ENCODE assay signal across 11 cellular contexts in genomic region chr1:46694676-46695075, GRCh38. TPM values are rescaled to one million over a fixed set of nuclear protein-coding genes. Genes with fewer than 3 reads are reported as not detected.
"Had no signal": no experiment of that assay in that cellular context is flagged by ENCODE, and none has a peak within 500 bp of the region (broad histone marks: within the 10 kb centered on the region; RNA-seq: fewer than 3 reads in every experiment).

No MANE protein-coding gene starts in this region.

RNA-seq across cellular contexts. Expression of gene TEX38, which starts 23.0 kb away (rescaled TPM):
- total RNA-seq: activated B cell treated with CpG ODN at 0.5 μM for 24 hours; activated CD4-positive, alpha-beta memory T cell treated with anti-CD3 and anti-CD28 coated beads, Interleukin-2, amount 10 ng/mL, durations not matched to agents 7 days and 5 days; activated CD4-positive, alpha-beta T cell treated with anti-CD3 and anti-CD28 coated beads, Interleukin-2, amount 10 ng/mL, durations not matched to agents 24 days and 14 days; activated CD4-positive, alpha-beta T cell treated with anti-CD3 and anti-CD28 coated beads, Interleukin-2, amount 10 ng/mL, durations not matched to agents 7 days and 5 days; activated CD8-positive, alpha-beta memory T cell treated with anti-CD3 and anti-CD28 coated beads for 36 hours; activated CD8-positive, alpha-beta memory T cell treated with anti-CD3 and anti-CD28 coated beads, Interleukin-2, amount 10 ng/mL, durations not matched to agents 7 days and 5 days; activated CD8-positive, alpha-beta T cell treated with anti-CD3 and anti-CD28 coated beads for 36 hours; activated CD8-positive, alpha-beta T cell treated with anti-CD3 and anti-CD28 coated beads, Interleukin-2, amount 10 ng/mL, durations not matched to agents 7 days and 5 days; T-helper 1 cell treated with Interleukin-12 subunit alpha and Interleukin-12 subunit beta and Interleukin-4 antibody, amounts not matched to agents 30 ng/mL and 1 ng/mL, for 36 hours; T-helper 17 cell; T-helper 2 cell treated with Interferon-gamma antibody and Interleukin-4, amounts not matched to agents 100 ng/mL and 5 ng/mL, for 36 hours had no signal
